Comparison of ENCODE assay signal across 18 cellular contexts in genomic region chr14:37453985-37454384, GRCh38.
DNase-seq lines count a peak whose midpoint lies in the region; ATAC-seq, FAIRE-seq and TF ChIP-seq lines count a peak whose summit lies in the region.
"Had no signal": no experiment of that assay in that cellular context is flagged by ENCODE, and none has a peak within 500 bp of the region (broad histone marks: within the 10 kb centered on the region; RNA-seq: fewer than 3 reads in every experiment).

No MANE protein-coding gene starts in this region.

- H3K27ac ChIP-seq in K562 (ENCODE audit: extremely low read depth, low read depth, low read length): no peak overlapping the region
- H3K27ac ChIP-seq: GM23248 had no signal

- no peak for TF ChIP-seq RAD21 in K562 (CRISPR knock-in tag; conservative IDR thresholded peaks at IDR 0.05 in 1 of 2, IDR thresholded peaks at IDR 0.05 in 1 of 2)

- H3K36me3 ChIP-seq in K562 (ENCODE audit: control insufficient read depth, insufficient read depth, low read length): no peaks in the 10 kb centered on the region
- no peaks in the 10 kb centered on the region for H3K36me3 ChIP-seq in H7 (replicated peaks; ENCODE audit: control insufficient read depth, insufficient read depth, low read length)
- H3K36me3 ChIP-seq: HAP-1 had no signal

- POLR2A ChIA-PET in K562 (lab: Yijun Ruan, JAX): interaction anchor here (0.6 kb wide), 2 partner anchors 32 to 435 kb away, joined by 3 read pairs; no protein-coding TSS in a partner anchor

- H2AFZ ChIP-seq in K562 (ENCODE audit: low read depth, low read length): no peak overlapping the region
- H2AFZ ChIP-seq: GM23248 had no signal

- no peak overlapping the region for H3K4me3 ChIP-seq in K562
- no peak overlapping the region for H3K4me3 ChIP-seq in H7 (ENCODE audit: insufficient read depth, low read depth, low read length)
- H3K4me3 ChIP-seq: GM23248, HAP-1 had no signal

- no peak overlapping the region for H3K4me3 Mint-ChIP-seq in activated T-helper 1 cell treated with anti-CD3 and anti-CD28 coated beads, Interleukin-12 subunit alpha, Interleukin-12 subunit beta, Interleukin-2, Interleukin-4 antibody, amounts not matched to agents 30 ng/mL and 10 ng/mL and 1 ng/mL, durations not matched to agents 14 hours and 24 hours and 36 hours
- H3K4me3 Mint-ChIP-seq: CD4-positive, alpha-beta memory T cell; HFFc6 had no signal

- H3K9me3 ChIP-seq in K562 (replicated peaks; ENCODE audit: control insufficient read depth, insufficient read depth, low read depth, low read length): no peaks in the 10 kb centered on the region
- H3K9me3 ChIP-seq: HAP-1 had no signal

- no peaks in the 10 kb centered on the region for H3K4me1 ChIP-seq in K562 (replicated peaks in 1 of 2; ENCODE audit: control insufficient read depth in 2 of 2, insufficient read depth in 2 of 2, low read length in 2 of 2)
- H3K4me1 ChIP-seq: HAP-1 had no signal

- no peak overlapping the region for H3K27ac Mint-ChIP-seq in activated T-helper 1 cell treated with anti-CD3 and anti-CD28 coated beads, Interleukin-12 subunit alpha, Interleukin-12 subunit beta, Interleukin-2, Interleukin-4 antibody, amounts not matched to agents 30 ng/mL and 10 ng/mL and 1 ng/mL, durations not matched to agents 14 hours and 24 hours and 36 hours
- H3K27ac Mint-ChIP-seq: CD4-positive, alpha-beta memory T cell; HFFc6 had no signal

- peaks cover 7% of the 10 kb centered on the region for H3K9me3 Mint-ChIP-seq in activated T-helper 1 cell treated with anti-CD3 and anti-CD28 coated beads, Interleukin-12 subunit alpha, Interleukin-12 subunit beta, Interleukin-2, Interleukin-4 antibody, amounts not matched to agents 30 ng/mL and 10 ng/mL and 1 ng/mL, durations not matched to agents 14 hours and 24 hours and 36 hours
- H3K9me3 Mint-ChIP-seq: HFFc6 had no signal

- no peak overlapping the region for H3K4me2 ChIP-seq in K562 (ENCODE audit: insufficient read depth, low read length)

- in situ Hi-C loops in K562 (cut with MboI): no loop called here

- FAIRE-seq in HTR-8/SVneo (lab: Jason Lieb, UNC) (peak; percentile 13), K562 (lab: Jason Lieb, UNC) (no peak)
- FAIRE-seq: GM12891 had no signal

- H3K9ac ChIP-seq in K562 (ENCODE audit: insufficient read depth in 1 of 2, low read depth in 2 of 2, low read length in 2 of 2): no peak overlapping the region
- H3K9ac ChIP-seq: GM23248 had no signal

- TF ChIP-seq CTCF in K562 (IDR thresholded peaks at IDR 0.05 in 2 of 3, conservative IDR thresholded peaks at IDR 0.05 in 1 of 3; ENCODE audit: insufficient read depth in 2 of 3, low read depth in 1 of 3, low read length in 3 of 3): no peak

- H3K79me2 ChIP-seq in K562 (ENCODE audit: control insufficient read depth, insufficient read depth, low read length): no peaks in the 10 kb centered on the region

- H3K4me1 Mint-ChIP-seq in activated T-helper 1 cell treated with anti-CD3 and anti-CD28 coated beads, Interleukin-12 subunit alpha, Interleukin-12 subunit beta, Interleukin-2, Interleukin-4 antibody, amounts not matched to agents 30 ng/mL and 10 ng/mL and 1 ng/mL, durations not matched to agents 14 hours and 24 hours and 36 hours (ENCODE audit: low read depth): no peaks in the 10 kb centered on the region
- H3K4me1 Mint-ChIP-seq: CD4-positive, alpha-beta memory T cell had no signal

- CTCF ChIA-PET in K562 (lab: Yijun Ruan, JAX; ENCODE audit: low intra/inter-chr PET ratio): no interaction called here

- H3K27me3 Mint-ChIP-seq in activated T-helper 1 cell treated with anti-CD3 and anti-CD28 coated beads, Interleukin-12 subunit alpha, Interleukin-12 subunit beta, Interleukin-2, Interleukin-4 antibody, amounts not matched to agents 30 ng/mL and 10 ng/mL and 1 ng/mL, durations not matched to agents 14 hours and 24 hours and 36 hours (ENCODE audit: insufficient read depth): no peaks in the 10 kb centered on the region
- H3K27me3 Mint-ChIP-seq: CD4-positive, alpha-beta memory T cell had no signal

- H3K9me1 ChIP-seq in K562 (ENCODE audit: control insufficient read depth, insufficient read depth, low read length): no peaks in the 10 kb centered on the region

- TF ChIP-seq POLR2A in K562 (conservative IDR thresholded peaks at IDR 0.05): no peak

- no peaks in the 10 kb centered on the region for H3K36me3 Mint-ChIP-seq in activated T-helper 1 cell treated with anti-CD3 and anti-CD28 coated beads, Interleukin-12 subunit alpha, Interleukin-12 subunit beta, Interleukin-2, Interleukin-4 antibody, amounts not matched to agents 30 ng/mL and 10 ng/mL and 1 ng/mL, durations not matched to agents 14 hours and 24 hours and 36 hours (ENCODE audit: low read depth)
- H3K36me3 Mint-ChIP-seq: CD4-positive, alpha-beta memory T cell had no signal

- H4K20me1 ChIP-seq in K562 (replicated peaks; ENCODE audit: control insufficient read depth, insufficient read depth, low read length): no peaks in the 10 kb centered on the region

- no peak for TF ChIP-seq EP300 in K562 (IDR thresholded peaks at IDR 0.05; ENCODE audit: low read length)

- BruUV-seq in K562 (replicated peaks; lab: Mats Ljungman, UMichigan): no TSS peak

- intact Hi-C loops in K562 (cut with micrococcal nuclease): no loop called here
- intact Hi-C loops in activated T-helper 1 cell treated with anti-CD3 and anti-CD28 coated beads, Interleukin-12 subunit alpha, Interleukin-12 subunit beta, Interleukin-2, Interleukin-4 antibody, amounts not matched to agents 30 ng/mL and 10 ng/mL and 1 ng/mL, durations not matched to agents 14 hours and 24 hours and 36 hours (cut with micrococcal nuclease): no loop called here

- H3K27me3 ChIP-seq in K562 (ENCODE audit: control insufficient read depth in 2 of 2, insufficient read depth in 2 of 2, low read length in 2 of 2): no peaks in the 10 kb centered on the region
- H3K27me3 ChIP-seq in H7 (ENCODE audit: control insufficient read depth, insufficient read depth, low read length): no peaks in the 10 kb centered on the region

- ATAC-seq in K562 (no peak), HG03521 (IDR thresholded peaks at IDR 0.05; ENCODE audit: unreplicated experiment) (no peak)

- no peak for DNase-seq in HTR-8/SVneo (ENCODE audit: insufficient read length, low spot score)
- no peak for DNase-seq in K562 (ENCODE audit: extremely low read depth in 1 of 4, low spot score in 3 of 4)
- peak; percentile 3 for DNase-seq in myocyte (ENCODE audit: low read depth)
- DNase-seq in activated T-helper 1 cell treated with anti-CD3 and anti-CD28 coated beads, Interleukin-12 subunit alpha, Interleukin-12 subunit beta, Interleukin-2, Interleukin-4 antibody, amounts not matched to agents 30 ng/mL and 10 ng/mL and 1 ng/mL, durations not matched to agents 14 hours and 24 hours and 36 hours (ENCODE audit: low spot score): no peak
- DNase-seq in H7: no peak
- no peak for DNase-seq in superior temporal gyrus (ENCODE audit: extremely low spot score)
- DNase-seq: C1 segment of cervical spinal cord; Calu3; CD4-positive, alpha-beta memory T cell; COR-L47; DMS53; DMS79 treated with DMSO at 0.1 percent for 48 hours; GF-D8; GM23248; HFFc6 had no signal

- 11% methylated on average over 1 of the region's 1 CpG for WGBS in K562 (ENCODE audit: insufficient coverage, low coverage, missing lambda C conversion rate)

TF ChIP-seq in K562, 482 proteins besides CTCF, POLR2A, EP300 and RAD21:
- TF ChIP-seq SREBF2 (CRISPR knock-in tag; IDR thresholded peaks at IDR 0.05) (no peak), NFE2 (IDR thresholded peaks at IDR 0.05; ENCODE audit: low read depth) (0 out of 2 replicates have a peak, but pooled peaks have one; percentile 21), HOXB6 (CRISPR knock-in tag; IDR thresholded peaks at IDR 0.05; ENCODE audit: borderline replicate concordance) (no peak), TCF7L2 (IDR thresholded peaks at IDR 0.05; ENCODE audit: low read depth, low read length) (no peak), EGR1 (conservative IDR thresholded peaks at IDR 0.05) (no peak), NR3C1 (CRISPR knock-in tag; IDR thresholded peaks at IDR 0.05) (no peak), ZNF263 (CRISPR knock-in tag; IDR thresholded peaks at IDR 0.05; ENCODE audit: borderline replicate concordance) (no peak)
